11 cellular contexts compared by ENCODE assay signal in genomic region chr21:34878501-34878900, GRCh38.
DNase-seq lines count a peak whose midpoint lies in the region; FAIRE-seq and TF ChIP-seq lines count a peak whose summit lies in the region.
"Had no signal": no experiment of that assay in that cellular context is flagged by ENCODE, and none has a peak within 500 bp of the region (broad histone marks: within the 10 kb centered on the region; RNA-seq: fewer than 3 reads in every experiment).

No MANE protein-coding gene starts in this region.

- H3K4me3 Mint-ChIP-seq in progenitor cell of endocrine pancreas (ENCODE audit: low read depth): no peak overlapping the region
- H3K4me3 Mint-ChIP-seq: naive thymus-derived CD4-positive, alpha-beta T cell had no signal

- no peak overlapping the region for H2AFZ ChIP-seq in SK-N-SH (ENCODE audit: low read depth)

- peak overlapping the region; percentile 12 for H3K27ac Mint-ChIP-seq in progenitor cell of endocrine pancreas

- peaks cover 27% of the 10 kb centered on the region for H3K27me3 Mint-ChIP-seq in progenitor cell of endocrine pancreas
- H3K27me3 Mint-ChIP-seq: naive thymus-derived CD4-positive, alpha-beta T cell had no signal

- WGBS in SK-N-SH (ENCODE audit: low lambda C conversion rate): 82% methylated on average over 3 of the region's 3 CpGs

- H3K4me3 ChIP-seq in bronchial epithelial cell (ENCODE audit: low read depth, low read length) (no peak overlapping the region), SK-N-SH (ENCODE audit: low read depth in 2 of 2, low read length in 1 of 2) (no peak overlapping the region)

- no peaks in the 10 kb centered on the region for H3K9me2 ChIP-seq in SK-N-SH

- TF ChIP-seq EP300 in SK-N-SH (IDR thresholded peaks at IDR 0.05; ENCODE audit: borderline replicate concordance in 1 of 2, low read depth in 1 of 2, low read length in 1 of 2): no peak

- peaks cover 93% of the 10 kb centered on the region for H3K79me2 ChIP-seq in SK-N-SH (ENCODE audit: insufficient read depth)

- H3F3A ChIP-seq in SK-N-SH (replicated peaks; ENCODE audit: insufficient read depth): peaks cover 39% of the 10 kb centered on the region

- H3K27me3 ChIP-seq in bronchial epithelial cell (ENCODE audit: control insufficient read depth, insufficient read depth, low read length): no peaks in the 10 kb centered on the region
- no peaks in the 10 kb centered on the region for H3K27me3 ChIP-seq in SK-N-SH (ENCODE audit: insufficient read depth)

- TF ChIP-seq CTCF in bronchial epithelial cell (IDR thresholded peaks at IDR 0.05; ENCODE audit: insufficient read depth, low read length, severe bottlenecking) (no peak), progenitor cell of endocrine pancreas (IDR thresholded peaks at IDR 0.05; ENCODE audit: unreplicated experiment) (no peak), SK-N-SH (IDR thresholded peaks at IDR 0.05) (no peak)

- POLR2A ChIA-PET in SK-N-SH (lab: Yijun Ruan, JAX): no interaction called here

- H3K9ac ChIP-seq in SK-N-SH: no peak overlapping the region

- H3K4me1 ChIP-seq in SK-N-SH (ENCODE audit: control insufficient read depth in 1 of 2, insufficient read depth in 2 of 2, low read depth in 1 of 2, low read length in 1 of 2): peaks cover 2 to 12% of the 10 kb centered on the region in 2 experiments; a peak in 2 of 4 replicates

- H3K9me3 ChIP-seq in SK-N-SH: no peaks in the 10 kb centered on the region

- H3K4me1 Mint-ChIP-seq in progenitor cell of endocrine pancreas (ENCODE audit: low read depth): peaks cover 24% of the 10 kb centered on the region

- H3K36me3 ChIP-seq in bronchial epithelial cell (ENCODE audit: control insufficient read depth, insufficient read depth, low read length) (peaks cover 10% of the 10 kb centered on the region), SK-N-SH (replicated peaks in 1 of 2; ENCODE audit: control insufficient read depth in 1 of 2, insufficient read depth in 2 of 2, low read length in 1 of 2) (peaks cover 52 to 71% of the 10 kb centered on the region in 2 experiments)

- no peak for TF ChIP-seq RAD21 in SK-N-SH (IDR thresholded peaks at IDR 0.05; ENCODE audit: low read length)

- CTCF ChIA-PET in SK-N-SH (lab: Yijun Ruan, JAX): no interaction called here

- no peak overlapping the region for H3K4me2 ChIP-seq in SK-N-SH

- peak; percentile 7 for FAIRE-seq in bronchial epithelial cell (lab: Jason Lieb, UNC)
- FAIRE-seq: endometrium had no signal

- no peaks in the 10 kb centered on the region for H3K9me3 Mint-ChIP-seq in progenitor cell of endocrine pancreas (ENCODE audit: low read depth)

- peaks cover 41% of the 10 kb centered on the region for H4K20me1 ChIP-seq in SK-N-SH (ENCODE audit: insufficient read depth)

- 0 out of 4 replicates have a peak overlapping the region, but pooled peaks of 1 of the 2 experiments have one; percentile 1 for H3K27ac ChIP-seq in SK-N-SH (ENCODE audit: low read depth in 2 of 2, low read length in 1 of 2)

- DNase-seq in DMS53 (lab: John Stamatoyannopoulos, UW): peak; percentile 94
- peak; percentile 69 for DNase-seq in NCI-H2107 (lab: John Stamatoyannopoulos, UW)
- peak; percentile 81 for DNase-seq in bronchial epithelial cell (ENCODE audit: low read depth)
- DNase-seq in progenitor cell of endocrine pancreas (ENCODE audit: low spot score, unreplicated experiment): no peak
- no peak for DNase-seq in DMS 273 treated with DMSO at 0.1 percent for 48 hours (lab: John Stamatoyannopoulos, UW)
- DNase-seq in SK-N-SH: no peak
- DNase-seq in T-helper 9 cell: no peak
- DNase-seq in activated naive CD4-positive, alpha-beta T cell treated with Interleukin-2 at 50 U/mL for 16 hours: no peak
- DNase-seq: naive thymus-derived CD4-positive, alpha-beta T cell; NCI-H526 treated with DMSO at 0.1 percent for 48 hours had no signal

- peaks cover 2% of the 10 kb centered on the region for H3K36me3 Mint-ChIP-seq in progenitor cell of endocrine pancreas (ENCODE audit: insufficient read depth)

TF ChIP-seq in SK-N-SH, 30 proteins besides CTCF, POLR2A, EP300 and RAD21:
- TF ChIP-seq REST (IDR thresholded peaks at IDR 0.05; ENCODE audit: low read depth, low read length) (no peak), MEF2A (IDR thresholded peaks at IDR 0.05; ENCODE audit: borderline replicate concordance, low read depth) (no peak), TCF12 (IDR thresholded peaks at IDR 0.05) (no peak), TAF1 (IDR thresholded peaks at IDR 0.05; ENCODE audit: borderline replicate concordance, low read depth, low read length) (no peak), POLR2AphosphoS5 (IDR thresholded peaks at IDR 0.05; ENCODE audit: low read depth, low read length) (no peak), MAX (IDR thresholded peaks at IDR 0.05; ENCODE audit: low read depth) (no peak), IRF3 (IDR thresholded peaks at IDR 0.05; ENCODE audit: low read depth, low read length) (no peak), RXRA (IDR thresholded peaks at IDR 0.05; ENCODE audit: borderline replicate concordance, low read depth) (no peak), GABPA (IDR thresholded peaks at IDR 0.05; ENCODE audit: low read depth) (no peak), NRF1 (IDR thresholded peaks at IDR 0.05; ENCODE audit: low read depth, low read length) (no peak)

Comparison
In these comparisons a context has a peak if more than half of its experiments do, and no peak if none do; other contexts are left out.
1. DNase-seq: peak in DMS53 (single experiment), NCI-H2107 (single experiment) and bronchial epithelial cell (single experiment); none in progenitor cell of endocrine pancreas (single experiment), DMS 273 treated with DMSO at 0.1 percent for 48 hours (single experiment), SK-N-SH (single experiment), T-helper 9 cell (single experiment) and activated naive CD4-positive, alpha-beta T cell treated with Interleukin-2 at 50 U/mL for 16 hours (single experiment).